ENCODE assay signal across 8 cellular contexts in the genomic region with DNA sequence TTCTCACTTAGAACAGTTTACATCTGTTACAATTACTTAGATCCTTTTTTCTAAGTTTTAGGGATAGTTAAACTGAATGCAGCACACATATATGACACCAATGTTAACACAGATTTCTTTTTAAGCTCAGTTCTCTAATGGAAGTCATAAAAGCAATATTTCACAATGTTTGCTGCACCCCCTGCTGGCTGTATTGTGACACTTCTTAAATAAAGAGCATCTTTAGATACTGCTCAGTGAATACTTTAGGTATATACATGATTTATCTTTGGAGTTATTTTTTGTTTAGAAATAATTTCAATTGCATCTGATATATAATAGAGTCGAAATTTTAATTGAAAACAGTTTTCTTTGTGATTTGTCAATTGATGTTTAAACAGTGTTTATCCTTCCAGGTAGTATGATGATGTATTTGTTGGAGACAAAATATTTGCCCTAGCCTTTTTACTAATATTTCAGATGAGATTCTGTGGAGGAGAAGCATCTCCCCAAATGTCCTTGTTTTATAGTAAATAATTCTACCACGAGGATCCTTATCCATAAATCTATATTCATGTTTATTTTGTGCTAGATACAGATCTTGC.
DNase-seq lines count a peak whose midpoint lies in the region; ATAC-seq and TF ChIP-seq lines count a peak whose summit lies in the region.

No MANE protein-coding gene starts in this region.

- H3K4me1 ChIP-seq in parathyroid adenoma = peaks cover 8% of the 10 kb centered on the region

- peak; percentile 48 for ATAC-seq in HG02870 (IDR thresholded peaks at IDR 0.05; ENCODE audit: unreplicated experiment)
- no peak for ATAC-seq in HG02571 (IDR thresholded peaks at IDR 0.05; ENCODE audit: unreplicated experiment)

- H2AFZ ChIP-seq in parathyroid adenoma = no peak overlapping the region

- no peak overlapping the region for H3K4me3 ChIP-seq in parathyroid adenoma (ENCODE audit: low read depth, low read length)

- H3K27me3 ChIP-seq in parathyroid adenoma (ENCODE audit: control insufficient read depth, insufficient read depth, low read length) = no peaks in the 10 kb centered on the region

- no peaks in the 10 kb centered on the region for H3K9me3 ChIP-seq in parathyroid adenoma (ENCODE audit: control insufficient read depth, low read length)

- H3K27ac ChIP-seq in parathyroid adenoma = no peak overlapping the region

- TF ChIP-seq CTCF in parathyroid adenoma (IDR thresholded peaks at IDR 0.05) = peak; percentile 75

- DNase-seq in activated effector memory CD4-positive, alpha-beta T cell treated with anti-CD3 and anti-CD28 coated beads, Interleukin-2, amount 50 U/mL, for 16 hours = peak; percentile 77
- no peak for DNase-seq in activated effector memory CD4-positive, alpha-beta T cell treated with Interleukin-2 at 50 U/mL for 16 hours
- DNase-seq in NCI-H2196 treated with DMSO at 0.1 percent for 48 hours (lab: John Stamatoyannopoulos, UW; ENCODE audit: unreplicated experiment) = peak; percentile 49
- peak; percentile 45 for DNase-seq in activated CD4-positive, alpha-beta T cell treated with anti-CD3 and anti-CD28 coated beads, Interleukin-2, amount 50 U/mL, for 1 hour
- DNase-seq in fibroblast of gingiva (ENCODE audit: low read depth) = peak; percentile 45

- H3K4me2 ChIP-seq in parathyroid adenoma (ENCODE audit: low read length) = no peak overlapping the region

- H3K79me2 ChIP-seq in parathyroid adenoma = no peaks in the 10 kb centered on the region

- no peaks in the 10 kb centered on the region for H3K36me3 ChIP-seq in parathyroid adenoma (ENCODE audit: control insufficient read depth, insufficient read depth, low read length)

- no peak overlapping the region for H3K9ac ChIP-seq in parathyroid adenoma
